ENCODE assay signal across 1 cellular context in genomic region chr2:98468621-98469236, GRCh38.
TF ChIP-seq lines count a peak whose summit lies in the region.

No MANE protein-coding gene starts in this region.

TF ChIP-seq in WTC11, 78 proteins besides CTCF, POLR2A, EP300 and RAD21 (continued from another document):
- TF ChIP-seq ZNF512 (CRISPR knock-in tag; IDR thresholded peaks at IDR 0.05; ENCODE audit: borderline replicate concordance) = no peak
- no peak for TF ChIP-seq NFE2L1 (CRISPR knock-in tag; IDR thresholded peaks at IDR 0.05)
- no peak for TF ChIP-seq ZNF671 (CRISPR knock-in tag; IDR thresholded peaks at IDR 0.05)
- no peak for TF ChIP-seq E2F5 (CRISPR knock-in tag; IDR thresholded peaks at IDR 0.05)
- no peak for TF ChIP-seq PREB (CRISPR knock-in tag; IDR thresholded peaks at IDR 0.05; ENCODE audit: borderline replicate concordance)
- TF ChIP-seq ZNF219 (CRISPR knock-in tag; IDR thresholded peaks at IDR 0.05; ENCODE audit: borderline replicate concordance) = no peak
- TF ChIP-seq ELF4 (CRISPR knock-in tag; IDR thresholded peaks at IDR 0.05; ENCODE audit: low read depth) = no peak
